15 cellular contexts compared by ENCODE assay signal in genomic region chr6:113068569-113068968, GRCh38.
A peak's percentile ranks its signal among the peaks of the same experiment; 100 is the strongest.
DNase-seq lines count a peak whose midpoint lies in the region; FAIRE-seq and TF ChIP-seq lines count a peak whose summit lies in the region.
"Had no signal": no experiment of that assay in that cellular context is flagged by ENCODE, and none has a peak within 500 bp of the region (broad histone marks: within the 10 kb centered on the region; RNA-seq: fewer than 3 reads in every experiment).

No MANE protein-coding gene starts in this region.

- H3K4me1 ChIP-seq in GM23248 (ENCODE audit: insufficient read depth) (peaks cover 52% of the 10 kb centered on the region), SJSA1 (replicated peaks) (peaks cover 45% of the 10 kb centered on the region), esophagus muscularis mucosa (peaks cover 0 to 4% (median 0%) of the 10 kb centered on the region in 4 donors)
- H3K4me1 ChIP-seq: Caco-2 had no signal

- in situ Hi-C loops in GM23248 (cut with MboI): no loop called here

- no peaks in the 10 kb centered on the region for H4K20me1 ChIP-seq in GM23248 (ENCODE audit: insufficient read depth)

- H3K27me3 Mint-ChIP-seq in osteocyte (ENCODE audit: unreplicated experiment): no peaks in the 10 kb centered on the region
- H3K27me3 Mint-ChIP-seq: CD4-positive, CD25-positive, alpha-beta regulatory T cell had no signal

- H3K9ac ChIP-seq in GM23248: no peak overlapping the region

- no peak overlapping the region for H3K4me3 ChIP-seq in GM23248
- no peak overlapping the region for H3K4me3 ChIP-seq in SJSA1
- H3K4me3 ChIP-seq in esophagus muscularis mucosa: no peak overlapping the region

- TF ChIP-seq CTCF in osteocyte (IDR thresholded peaks at IDR 0.05): no peak
- no peak for TF ChIP-seq CTCF in esophagus muscularis mucosa (IDR thresholded peaks at IDR 0.05)

- H2AFZ ChIP-seq in GM23248: peak overlapping the region; percentile 30; the same call in 1 of the 2 replicates

- H3F3A ChIP-seq in GM23248 (ENCODE audit: insufficient read depth): peaks cover 27% of the 10 kb centered on the region

- H3K4me2 ChIP-seq in GM23248 (ENCODE audit: unreplicated experiment): peak overlapping the region; percentile 75

- TF ChIP-seq POLR2A in esophagus muscularis mucosa (IDR thresholded peaks at IDR 0.05; ENCODE audit: low read depth): no peak

- H3K27ac ChIP-seq in GM23248 (peak overlapping the region; percentile 54), SJSA1 (peak overlapping the region; percentile 95), esophagus muscularis mucosa (replicated peaks in 1 of 4) (no peak overlapping the region)

- no peak for TF ChIP-seq EP300 in esophagus muscularis mucosa (IDR thresholded peaks at IDR 0.05)

- DNase-seq in GM23248 (peak; percentile 4), SJSA1 (ENCODE audit: low read depth in 1 of 2, low spot score in 2 of 2) (peak in 1 of 2 experiments; percentile 32), osteocyte (ENCODE audit: extremely low spot score, unreplicated experiment) (no peak), esophagus muscularis mucosa (ENCODE audit: extremely low spot score) (no peak), NCI-H524 (lab: John Stamatoyannopoulos, UW) (no peak), NCI-H1092 (lab: John Stamatoyannopoulos, UW) (no peak)
- DNase-seq: AML-193; Caco-2; CD4-positive, CD25-positive, alpha-beta regulatory T cell; GOT3; NCI-H1092 treated with DMSO at 0.1 percent for 48 hours; NCI-H2081 treated with DMSO at 0.1 percent for 48 hours; NCI-H510A treated with DMSO at 0.1 percent for 48 hours; SHP77 had no signal

- H3K4me1 Mint-ChIP-seq in osteocyte (ENCODE audit: unreplicated experiment): peaks cover 68% of the 10 kb centered on the region
- H3K4me1 Mint-ChIP-seq: CD4-positive, CD25-positive, alpha-beta regulatory T cell had no signal

- intact Hi-C loops in esophagus muscularis mucosa (cut with DNase I): no loop called here

- H3K9me3 Mint-ChIP-seq in osteocyte (ENCODE audit: unreplicated experiment): peaks cover 17% of the 10 kb centered on the region

- no peaks in the 10 kb centered on the region for H3K9me2 ChIP-seq in GM23248 (ENCODE audit: insufficient read depth)

- H3K27me3 ChIP-seq in GM23248 (replicated peaks; ENCODE audit: insufficient read depth): no peaks in the 10 kb centered on the region
- no peaks in the 10 kb centered on the region for H3K27me3 ChIP-seq in SJSA1 (replicated peaks)
- H3K27me3 ChIP-seq in esophagus muscularis mucosa: no peaks in the 10 kb centered on the region

- H3K9me3 ChIP-seq in GM23248 (ENCODE audit: low read depth): no peaks in the 10 kb centered on the region
- no peaks in the 10 kb centered on the region for H3K9me3 ChIP-seq in SJSA1 (replicated peaks)
- H3K9me3 ChIP-seq in esophagus muscularis mucosa: no peaks in the 10 kb centered on the region
- H3K9me3 ChIP-seq: Caco-2 had no signal

- peak overlapping the region; percentile 95 for H3K27ac Mint-ChIP-seq in osteocyte (ENCODE audit: unreplicated experiment)
- H3K27ac Mint-ChIP-seq: CD4-positive, CD25-positive, alpha-beta regulatory T cell had no signal

- H3K4me3 Mint-ChIP-seq in osteocyte (ENCODE audit: unreplicated experiment): no peak overlapping the region
- H3K4me3 Mint-ChIP-seq: CD4-positive, CD25-positive, alpha-beta regulatory T cell had no signal

- no peaks in the 10 kb centered on the region; the same call in 1 of the 2 replicates for H3K36me3 ChIP-seq in GM23248 (ENCODE audit: low read depth)
- H3K36me3 ChIP-seq in SJSA1: no peaks in the 10 kb centered on the region
- no peaks in the 10 kb centered on the region for H3K36me3 ChIP-seq in esophagus muscularis mucosa

- 32 to 37% methylated on average over 2 of the region's 2 CpGs for WGBS in GM23248 (ENCODE audit: low coverage in 1 of 2, low lambda C conversion rate in 2 of 2, missing lambda C conversion rate in 2 of 2), 2 experiments
- 80% methylated on average over 2 of the region's 2 CpGs for WGBS in esophagus muscularis mucosa

- peaks cover 22% of the 10 kb centered on the region for H3K36me3 Mint-ChIP-seq in osteocyte (ENCODE audit: unreplicated experiment)
- H3K36me3 Mint-ChIP-seq: CD4-positive, CD25-positive, alpha-beta regulatory T cell had no signal

- no peaks in the 10 kb centered on the region for H3K79me2 ChIP-seq in GM23248 (ENCODE audit: insufficient read depth)

- peak; percentile 51 for FAIRE-seq in islet of Langerhans (lab: Jason Lieb, UNC)

Comparison
In these comparisons a context has a peak if more than half of its experiments do, and no peak if none do; other contexts are left out.
1. H3K27ac ChIP-seq: peak in GM23248 (single experiment) and SJSA1 (single experiment); none in esophagus muscularis mucosa (0 of 4).